Comparison of ENCODE assay signal across 20 cellular contexts in the genomic region with DNA sequence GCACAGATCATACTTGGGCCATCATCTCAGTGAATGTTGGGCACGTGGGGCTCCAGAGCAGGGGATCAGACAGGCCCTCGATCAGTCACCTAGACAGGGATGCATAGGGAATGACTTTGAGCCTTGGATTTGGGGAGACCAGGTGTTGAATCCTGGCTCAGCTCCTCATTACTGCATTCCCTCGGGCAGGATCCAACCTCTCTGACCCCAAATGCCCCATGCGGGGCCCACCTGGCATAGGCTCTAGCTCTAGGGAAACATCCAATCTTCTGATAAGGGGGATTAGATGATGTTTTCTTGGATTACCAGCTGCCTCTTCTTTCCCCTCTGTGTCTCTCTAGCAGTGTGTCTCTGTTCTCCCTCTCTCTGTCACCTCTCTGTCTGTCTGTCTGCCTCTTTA.
"Had no signal": no experiment of that assay in that cellular context is flagged by ENCODE, and none has a peak within 500 bp of the region (broad histone marks: within the 10 kb centered on the region; RNA-seq: fewer than 3 reads in every experiment).

No MANE protein-coding gene starts in this region.

- H3K36me3 ChIP-seq: neural progenitor cell, ovary, transverse colon, uterus had no signal

- H2AFZ ChIP-seq: neural progenitor cell had no signal

- H3K9me3 Mint-ChIP-seq: activated naive CD4-positive, alpha-beta T cell treated with anti-CD3 and anti-CD28 coated beads, Interleukin-2, amount 50 U/mL, for 72 hours; naive thymus-derived CD4-positive, alpha-beta T cell; neural progenitor cell; stimulated activated effector memory CD8-positive, alpha-beta T cell treated with anti-CD3 and anti-CD28 coated beads, Interleukin-12 subunit alpha, Interleukin-12 subunit beta, amount 100 ng/mL, for 72 hours; stimulated activated naive CD8-positive, alpha-beta T cell treated with anti-CD3 and anti-CD28 coated beads, Interleukin-15, amount 100 ng/mL, for 72 hours; T-cell; T-helper 2 cell treated with Interferon-gamma antibody and Interleukin-4, amounts not matched to agents 5 μg/mL and 100 μg/mL, for 36 hours had no signal

- H3K4me2 ChIP-seq: neural progenitor cell had no signal

- H3K9me3 ChIP-seq: heart right ventricle, ovary, psoas muscle, right atrium auricular region, transverse colon, uterus had no signal

- H3K27ac ChIP-seq: cardiac muscle cell, neural progenitor cell, ovary, psoas muscle, right atrium auricular region, transverse colon, uterus had no signal

- H3K36me3 Mint-ChIP-seq: activated naive CD4-positive, alpha-beta T cell treated with anti-CD3 and anti-CD28 coated beads, Interleukin-2, amount 50 U/mL, for 72 hours; naive thymus-derived CD4-positive, alpha-beta T cell; stimulated activated effector memory CD8-positive, alpha-beta T cell treated with anti-CD3 and anti-CD28 coated beads, Interleukin-12 subunit alpha, Interleukin-12 subunit beta, amount 100 ng/mL, for 72 hours; T-cell had no signal

- H3K27me3 ChIP-seq: cardiac muscle cell, heart right ventricle, ovary, right atrium auricular region, transverse colon, uterus had no signal

- H3K4me3 Mint-ChIP-seq: naive thymus-derived CD4-positive, alpha-beta T cell; neural progenitor cell; stimulated activated effector memory CD8-positive, alpha-beta T cell treated with anti-CD3 and anti-CD28 coated beads, Interleukin-12 subunit alpha, Interleukin-12 subunit beta, amount 100 ng/mL, for 72 hours; stimulated activated naive CD8-positive, alpha-beta T cell treated with anti-CD3 and anti-CD28 coated beads, Interleukin-15, amount 100 ng/mL, for 72 hours; T-cell; T-helper 2 cell treated with Interferon-gamma antibody and Interleukin-4, amounts not matched to agents 5 μg/mL and 100 μg/mL, for 36 hours had no signal

- H3K27me3 Mint-ChIP-seq: stimulated activated naive CD8-positive, alpha-beta T cell treated with anti-CD3 and anti-CD28 coated beads, Interleukin-15, amount 100 ng/mL, for 72 hours; T-cell had no signal

- ATAC-seq: activated naive CD4-positive, alpha-beta T cell treated with anti-CD3 and anti-CD28 coated beads, Interleukin-2, amount 50 U/mL, for 72 hours; heart right ventricle; left colon; naive thymus-derived CD4-positive, alpha-beta T cell; psoas muscle; stimulated activated effector memory CD8-positive, alpha-beta T cell treated with anti-CD3 and anti-CD28 coated beads, Interleukin-12 subunit alpha, Interleukin-12 subunit beta, amount 100 ng/mL, for 72 hours; stimulated activated naive CD8-positive, alpha-beta T cell treated with anti-CD3 and anti-CD28 coated beads, Interleukin-15, amount 100 ng/mL, for 72 hours; T-cell had no signal

- H3K4me3 ChIP-seq: cardiac muscle cell, heart right ventricle, lung, neural progenitor cell, ovary, psoas muscle, right atrium auricular region, transverse colon, uterus had no signal

- DNase-seq: activated CD4-positive, alpha-beta T cell treated with anti-CD3 and anti-CD28 coated beads for 1 hour; activated gamma-delta T cell treated with Interleukin-2 at 50 U/mL for 16 hours; activated T-cell treated with anti-CD3 and anti-CD28 coated beads, Interleukin-2, amount 50 U/mL, for 1 hour; heart right ventricle; left colon; naive thymus-derived CD4-positive, alpha-beta T cell; stimulated activated CD4-positive, alpha-beta T cell treated with anti-CD3 and anti-CD28 coated beads, Interleukin-1b, Interleukin-23, amount 100 ng/mL, for 48 hours; stimulated activated naive CD8-positive, alpha-beta T cell treated with anti-CD3 and anti-CD28 coated beads, Interleukin-15, amount 100 ng/mL, for 72 hours; T-cell; transverse colon; uterus had no signal

- H3K27ac Mint-ChIP-seq: neural progenitor cell; stimulated activated effector memory CD8-positive, alpha-beta T cell treated with anti-CD3 and anti-CD28 coated beads, Interleukin-12 subunit alpha, Interleukin-12 subunit beta, amount 100 ng/mL, for 72 hours; stimulated activated naive CD8-positive, alpha-beta T cell treated with anti-CD3 and anti-CD28 coated beads, Interleukin-15, amount 100 ng/mL, for 72 hours; T-cell; T-helper 2 cell treated with Interferon-gamma antibody and Interleukin-4, amounts not matched to agents 5 μg/mL and 100 μg/mL, for 36 hours had no signal
